ENCODE assay signal across 24 cellular contexts in the genomic region with DNA sequence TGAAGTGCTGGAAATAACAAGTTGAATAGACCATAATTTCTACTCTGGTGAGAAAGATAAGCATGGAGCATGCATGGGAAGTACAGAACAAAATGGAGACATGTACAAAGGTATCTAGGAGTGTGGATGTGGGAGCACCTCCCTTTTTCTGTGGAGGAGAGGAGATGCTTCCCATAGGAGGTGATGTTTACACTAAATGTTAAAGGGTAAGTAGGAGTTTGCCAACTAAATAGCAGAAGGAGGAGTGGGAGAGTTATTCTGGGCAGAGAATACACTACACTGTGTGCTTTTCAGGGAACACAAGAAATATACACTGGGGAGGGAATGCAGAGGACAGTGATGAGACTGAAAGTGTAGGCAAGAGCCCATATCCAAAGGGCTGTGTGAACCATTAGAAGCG. TPM values are rescaled to one million over a fixed set of nuclear protein-coding genes. Genes with fewer than 3 reads are reported as not detected.
A peak's percentile ranks its signal among the peaks of the same experiment; 100 is the strongest.
DNase-seq lines count a peak whose midpoint lies in the region; ATAC-seq and TF ChIP-seq lines count a peak whose summit lies in the region.
"Had no signal": no experiment of that assay in that cellular context is flagged by ENCODE, and none has a peak within 500 bp of the region (broad histone marks: within the 10 kb centered on the region; RNA-seq: fewer than 3 reads in every experiment).

No MANE protein-coding gene starts in this region.

- H3K4me3 ChIP-seq in HEK293 (ENCODE audit: low read depth, low read length) (no peak overlapping the region), sigmoid colon (no peak overlapping the region)
- H3K4me3 ChIP-seq: A549, BLaER1, GM12878 had no signal

- H3K4me3 Mint-ChIP-seq in stimulated activated effector memory CD8-positive, alpha-beta T cell treated with anti-CD3 and anti-CD28 coated beads, Interleukin-12 subunit alpha, Interleukin-12 subunit beta, amount 100 ng/mL, for 72 hours, result no peak overlapping the region
- H3K4me3 Mint-ChIP-seq: CD14-positive monocyte; CD4-positive, alpha-beta memory T cell; CD4-positive, CD25-positive, alpha-beta regulatory T cell; CD8-positive, alpha-beta memory T cell had no signal

- no peak for TF ChIP-seq CTCF in HEK293 (tag by site-specific recombination; IDR thresholded peaks at IDR 0.05)
- no peak for TF ChIP-seq CTCF in sigmoid colon (IDR thresholded peaks at IDR 0.05)

- no peak for ATAC-seq in stimulated activated effector memory CD8-positive, alpha-beta T cell treated with anti-CD3 and anti-CD28 coated beads, Interleukin-12 subunit alpha, Interleukin-12 subunit beta, amount 100 ng/mL, for 72 hours
- ATAC-seq: A549, GM12878 had no signal

- H3K36me3 ChIP-seq in HEK293 (ENCODE audit: control insufficient read depth in 2 of 2, insufficient read depth in 1 of 2, low read length in 2 of 2) (no peaks in the 10 kb centered on the region), sigmoid colon (no peaks in the 10 kb centered on the region)
- H3K36me3 ChIP-seq: BE2C, BLaER1 had no signal

- POLR2A ChIA-PET in HEK293 (lab: Yijun Ruan, JAX), result no interaction called here

- intact Hi-C loops in sigmoid colon (cut with DNase I), result no loop called here

- no peak for TF ChIP-seq POLR2A in sigmoid colon (IDR thresholded peaks at IDR 0.05)

- no peak overlapping the region for H3K27ac ChIP-seq in HEK293 (ENCODE audit: extremely low read depth, low read depth, low read length)
- H3K27ac ChIP-seq in epithelial cell of prostate, result peak overlapping the region; percentile 42
- no peak overlapping the region for H3K27ac ChIP-seq in sigmoid colon
- H3K27ac ChIP-seq: 22Rv1, A549, BLaER1 had no signal

- peak; percentile 10 for DNase-seq in Ammon's horn (ENCODE audit: low spot score)
- no peak for DNase-seq in epithelial cell of prostate (ENCODE audit: low read depth, low spot score)
- no peak for DNase-seq in sigmoid colon
- DNase-seq in stimulated activated effector memory CD8-positive, alpha-beta T cell treated with anti-CD3 and anti-CD28 coated beads, Interleukin-12 subunit alpha, Interleukin-12 subunit beta, amount 100 ng/mL, for 72 hours (ENCODE audit: low spot score in 2 of 2), result no peak
- DNase-seq: AML-193; BE2C; C1 segment of cervical spinal cord; CD4-positive, alpha-beta memory T cell; CD4-positive, CD25-positive, alpha-beta regulatory T cell; CD8-positive, alpha-beta memory T cell; COR-L47; DMS 273 treated with DMSO at 0.1 percent for 48 hours; DMS153; DMS53; DMS79; DND-41; EL; GDM1 had no signal

- H3K9me3 Mint-ChIP-seq in stimulated activated effector memory CD8-positive, alpha-beta T cell treated with anti-CD3 and anti-CD28 coated beads, Interleukin-12 subunit alpha, Interleukin-12 subunit beta, amount 100 ng/mL, for 72 hours, result no peaks in the 10 kb centered on the region
- H3K9me3 Mint-ChIP-seq: CD4-positive, alpha-beta memory T cell; CD8-positive, alpha-beta memory T cell had no signal

- TF ChIP-seq EP300 in sigmoid colon (IDR thresholded peaks at IDR 0.05), result no peak

- CTCF ChIA-PET in HEK293 (lab: Yijun Ruan, JAX), result no interaction called here

- H3K27ac Mint-ChIP-seq in stimulated activated effector memory CD8-positive, alpha-beta T cell treated with anti-CD3 and anti-CD28 coated beads, Interleukin-12 subunit alpha, Interleukin-12 subunit beta, amount 100 ng/mL, for 72 hours, result no peak overlapping the region
- H3K27ac Mint-ChIP-seq: CD4-positive, alpha-beta memory T cell; CD4-positive, CD25-positive, alpha-beta regulatory T cell; CD8-positive, alpha-beta memory T cell had no signal

- no peaks in the 10 kb centered on the region for H3K4me1 ChIP-seq in HEK293 (ENCODE audit: control insufficient read depth, insufficient read depth, low read length)
- H3K4me1 ChIP-seq in sigmoid colon, result no peaks in the 10 kb centered on the region
- H3K4me1 ChIP-seq: A549, BE2C, BLaER1 had no signal

- no peaks in the 10 kb centered on the region for H3K27me3 ChIP-seq in sigmoid colon
- H3K27me3 ChIP-seq: BE2C, BLaER1 had no signal

- no peaks in the 10 kb centered on the region for H3K36me3 Mint-ChIP-seq in stimulated activated effector memory CD8-positive, alpha-beta T cell treated with anti-CD3 and anti-CD28 coated beads, Interleukin-12 subunit alpha, Interleukin-12 subunit beta, amount 100 ng/mL, for 72 hours
- H3K36me3 Mint-ChIP-seq: CD14-positive monocyte; CD4-positive, alpha-beta memory T cell; CD4-positive, CD25-positive, alpha-beta regulatory T cell had no signal

- 97 to 99% methylated on average over 1 of the region's 1 CpG for WGBS in sigmoid colon, 2 donors

- no peaks in the 10 kb centered on the region for H3K4me1 Mint-ChIP-seq in stimulated activated effector memory CD8-positive, alpha-beta T cell treated with anti-CD3 and anti-CD28 coated beads, Interleukin-12 subunit alpha, Interleukin-12 subunit beta, amount 100 ng/mL, for 72 hours
- H3K4me1 Mint-ChIP-seq: CD4-positive, alpha-beta memory T cell; CD4-positive, CD25-positive, alpha-beta regulatory T cell; CD8-positive, alpha-beta memory T cell had no signal

- no peaks in the 10 kb centered on the region for H3K9me3 ChIP-seq in HEK293 (ENCODE audit: control insufficient read depth, insufficient read depth, low read depth, low read length)
- H3K9me3 ChIP-seq in sigmoid colon, result no peaks in the 10 kb centered on the region
- H3K9me3 ChIP-seq: A549, BE2C, BLaER1 had no signal

TF ChIP-seq in HEK293, 187 proteins besides CTCF, POLR2A, EP300 and RAD21:
- TF ChIP-seq EGR2 (tag by site-specific recombination; IDR thresholded peaks at IDR 0.05; ENCODE audit: low read depth), result peak; percentile 95
- TF ChIP-seq ZFHX2 (tag by site-specific recombination; conservative IDR thresholded peaks at IDR 0.05), result peak; percentile 77
- TF ChIP-seq ZNF645 (tag by site-specific recombination; IDR thresholded peaks at IDR 0.05), result no peak
- TF ChIP-seq SP2 (tag by site-specific recombination; IDR thresholded peaks at IDR 0.05), result no peak

RNA-seq across cellular contexts. Expression of gene PANK1, which starts 21.1 kb away (rescaled TPM):
- 1 to 10 TPM; 1.6 to 6.1 (median 3.7) TPM for total RNA-seq in sigmoid colon
- 10 to 100 TPM in 2 of 3 donors, 1 to 10 TPM in 1; 7.5 to 26.4 (median 18.0) TPM for polyA plus RNA-seq in sigmoid colon

RNA-seq across cellular contexts. Expression of gene KIF20B, which starts 35.3 kb away (rescaled TPM):
- 1 to 10 TPM; 1.7 to 2.9 (median 2.7) TPM for total RNA-seq in sigmoid colon
- 1 to 10 TPM in 2 of 3 donors, under 1 TPM in 1; 0.60 to 5.0 (median 1.2) TPM for polyA plus RNA-seq in sigmoid colon
